ENCODE assay signal across 27 cellular contexts in genomic region chr10:130559213-130559944, GRCh38.
DNase-seq lines count a peak whose midpoint lies in the region; ATAC-seq lines count a peak whose summit lies in the region.
"Had no signal": no experiment of that assay in that cellular context is flagged by ENCODE, and none has a peak within 500 bp of the region (broad histone marks: within the 10 kb centered on the region; RNA-seq: fewer than 3 reads in every experiment).

No MANE protein-coding gene starts in this region.

- H3K9me3 ChIP-seq in neuronal stem cell (replicated peaks in 1 of 2; ENCODE audit: control insufficient read depth in 2 of 2, insufficient read depth in 1 of 2, low read depth in 1 of 2, low read length in 2 of 2), result no peaks in the 10 kb centered on the region
- H3K9me3 ChIP-seq: SJCRH30 had no signal

- H3K9ac ChIP-seq in neuronal stem cell (ENCODE audit: low read depth, low read length, poor library complexity), result no peak overlapping the region
- H3K9ac ChIP-seq: KMS-11 had no signal

- no peak overlapping the region for H3K4me3 ChIP-seq in neuronal stem cell (ENCODE audit: low read length in 2 of 2)
- H3K4me3 ChIP-seq: GM12878, SJCRH30 had no signal

- H3K23ac ChIP-seq in neuronal stem cell (ENCODE audit: low read depth, low read length, poor library complexity), result no peak overlapping the region

- H2BK12ac ChIP-seq in neuronal stem cell (ENCODE audit: low read length), result no peak overlapping the region

- H3K4me1 ChIP-seq in neuronal stem cell (ENCODE audit: control insufficient read depth in 2 of 2, insufficient read depth in 1 of 2, low read depth in 1 of 2, low read length in 2 of 2), result no peaks in the 10 kb centered on the region
- H3K4me1 ChIP-seq: SJCRH30 had no signal

- H2AK5ac ChIP-seq in neuronal stem cell (ENCODE audit: low read depth, low read length), result no peak overlapping the region

- no peaks in the 10 kb centered on the region for H3K79me1 ChIP-seq in neuronal stem cell (ENCODE audit: low read depth, low read length)

- peak overlapping the region; percentile 5 for H3K14ac ChIP-seq in neuronal stem cell (ENCODE audit: low read length)

- H3K27ac ChIP-seq in neuronal stem cell (replicated peaks; ENCODE audit: low read length), result no peak overlapping the region
- H3K27ac ChIP-seq: 22Rv1, HL-60, KMS-11, SJCRH30 had no signal

- whole genome bisulfite sequencing in neuronal stem cell (ENCODE audit: extremely low coverage in 2 of 2, insufficient read length in 2 of 2, insufficient replicate concordance in 1 of 2), 2 donors, result no CpG with 5 or more reads among the region's 13 CpGs

- H3K18ac ChIP-seq in neuronal stem cell (ENCODE audit: low read length), result no peak overlapping the region

- H4K91ac ChIP-seq in neuronal stem cell (ENCODE audit: low read depth, low read length, poor library complexity), result no peak overlapping the region

- H3K27me3 ChIP-seq in neuronal stem cell (ENCODE audit: control insufficient read depth in 3 of 3, insufficient read depth in 3 of 3, low read depth in 1 of 3, low read length in 3 of 3), result no peaks in the 10 kb centered on the region
- H3K27me3 ChIP-seq: SJCRH30 had no signal

- no peak overlapping the region for H3K4me2 ChIP-seq in neuronal stem cell (ENCODE audit: insufficient read depth, low read length, poor library complexity, severe bottlenecking)
- H3K4me2 ChIP-seq: KMS-11 had no signal

- ATAC-seq in HG03565 (IDR thresholded peaks at IDR 0.05; ENCODE audit: unreplicated experiment), result no peak
- no peak for ATAC-seq in HG02870 (IDR thresholded peaks at IDR 0.05; ENCODE audit: unreplicated experiment)
- ATAC-seq: GM12878, PC-3, SK-N-SH treated with all-trans-retinoic acid at 6 μM for 48 hours had no signal

- DNase-seq in DMS 273 (lab: John Stamatoyannopoulos, UW; ENCODE audit: unreplicated experiment), result peak; percentile 34
- no peak for DNase-seq in DMS 273 treated with DMSO at 0.1 percent for 48 hours (lab: John Stamatoyannopoulos, UW)
- peak; percentile 4 for DNase-seq in NCI-H2171 (lab: John Stamatoyannopoulos, UW)
- no peak for DNase-seq in neuronal stem cell (ENCODE audit: low spot score)
- no peak for DNase-seq in UCSD-AML1 (lab: John Stamatoyannopoulos, UW; ENCODE audit: unreplicated experiment)
- DNase-seq: CD8-positive, alpha-beta memory T cell; DMS53; GDM1; GOT3; HCEC 1CT; MM.1S; NCI-H1417 treated with DMSO at 0.1 percent for 48 hours; NCI-H1694 treated with DMSO at 0.1 percent for 48 hours; NCI-H2081; NCI-H345; NCI-H510A treated with DMSO at 0.1 percent for 48 hours; NCI-H774; NK-92 treated with Interleukin-12 subunit alpha and Interleukin-12 subunit beta, amount 100 ng/mL, for 24 hours; PC-3; SJCRH30 had no signal

- no peak overlapping the region for H3K4ac ChIP-seq in neuronal stem cell (ENCODE audit: low read length)

- H2BK15ac ChIP-seq in neuronal stem cell (ENCODE audit: low read length), result no peak overlapping the region

- H2BK120ac ChIP-seq in neuronal stem cell (ENCODE audit: low read depth, low read length), result no peak overlapping the region

- H4K8ac ChIP-seq in neuronal stem cell (ENCODE audit: low read depth, low read length), result no peak overlapping the region

- H2AFZ ChIP-seq in neuronal stem cell (ENCODE audit: low read length), result no peak overlapping the region

- no peak overlapping the region for H2BK5ac ChIP-seq in neuronal stem cell (ENCODE audit: low read length)

- H3K36me3 ChIP-seq in neuronal stem cell (replicated peaks in 1 of 2; ENCODE audit: control insufficient read depth in 2 of 2, insufficient read depth in 2 of 2, low read length in 2 of 2), result no peaks in the 10 kb centered on the region
- H3K36me3 ChIP-seq: SJCRH30 had no signal

Comparison
In these comparisons a context has a peak if more than half of its experiments do, and no peak if none do; other contexts are left out.
1. DNase-seq: peak in DMS 273 (single experiment) and NCI-H2171 (single experiment); none in DMS 273 treated with DMSO at 0.1 percent for 48 hours (single experiment), neuronal stem cell (single experiment) and UCSD-AML1 (single experiment).